ENCODE assay signal across 8 cellular contexts in genomic region chr19:28710278-28710677, GRCh38.
DNase-seq lines count a peak whose midpoint lies in the region; ATAC-seq, FAIRE-seq and TF ChIP-seq lines count a peak whose summit lies in the region.

No MANE protein-coding gene starts in this region.

- H3K27me3 ChIP-seq in AG04450 (ENCODE audit: control insufficient read depth, insufficient read depth, low read length) (no peaks in the 10 kb centered on the region), body of pancreas (no peaks in the 10 kb centered on the region)

- H3K27ac ChIP-seq in AG04450 (ENCODE audit: low read depth, low read length), result no peak overlapping the region
- H3K27ac ChIP-seq in body of pancreas, result no peak overlapping the region

- intact Hi-C loops in body of pancreas (cut with DNase I), result loop anchor here (5.0 kb wide), 1 partner anchor 248 kb away; no protein-coding TSS in a partner anchor
- intact Hi-C loops in left colon (cut with DNase I, micrococcal nuclease), result loop anchor here in 1 of 2 donors (10.0 kb wide), 1 partner anchor 245 kb away; no protein-coding TSS in a partner anchor

- TF ChIP-seq CTCF in AG04450 (IDR thresholded peaks at IDR 0.05; ENCODE audit: low read depth, low read length), result peak; percentile 59
- TF ChIP-seq CTCF in body of pancreas (IDR thresholded peaks at IDR 0.05), result peak; percentile 30 to 83 (median 70)
- TF ChIP-seq CTCF in omental fat pad (IDR thresholded peaks at IDR 0.05), result no peak

- H3K36me3 ChIP-seq in body of pancreas (replicated peaks in 1 of 2; ENCODE audit: insufficient read depth in 1 of 2, low read depth in 2 of 2), result no peaks in the 10 kb centered on the region

- H3K4me3 ChIP-seq in AG04450 (ENCODE audit: low read depth, low read length) (no peak overlapping the region), body of pancreas (no peak overlapping the region)

- CTCF ChIA-PET in AG04450 (lab: Charles Lee), result interaction anchor here (0.6 to 3.7 kb wide), 9 partner anchors 9 to 876 kb away, joined by 3 to 19 read pairs (median 4); no protein-coding TSS in a partner anchor

- WGBS in body of pancreas, 2 donors, result 0 to 1% methylated on average over 3 of the region's 3 CpGs

- no peaks in the 10 kb centered on the region for H3K4me1 ChIP-seq in body of pancreas

- DNase-seq in AG04450 (ENCODE audit: low read depth, low spot score) (peak; percentile 20), GM18507 (ENCODE audit: extremely low spot score, insufficient read length, low read depth) (no peak), NCI-H345 (lab: John Stamatoyannopoulos, UW) (peak; percentile 91), body of pancreas (no peak), left colon (no peak), omental fat pad (ENCODE audit: low spot score) (no peak)

- TF ChIP-seq POLR2A in body of pancreas (IDR thresholded peaks at IDR 0.05), result no peak

- H3K9me3 ChIP-seq in AG04450 (ENCODE audit: control insufficient read depth, insufficient read depth, low read length), result peaks cover 9% of the 10 kb centered on the region; the same call in 1 of the 2 replicates
- H3K9me3 ChIP-seq in body of pancreas, result no peaks in the 10 kb centered on the region

- peak; percentile 72 for FAIRE-seq in GM18507 (lab: Jason Lieb, UNC)

- ATAC-seq in body of pancreas (peak; percentile 66), left colon (peak; percentile 51), GM18909 (IDR thresholded peaks at IDR 0.05; ENCODE audit: poor library complexity, unreplicated experiment) (no peak), omental fat pad (ENCODE audit: low FRiP score) (no peak), GM21737 (IDR thresholded peaks at IDR 0.05; ENCODE audit: unreplicated experiment) (no peak)

- POLR2A ChIA-PET in AG04450 (lab: Yijun Ruan, JAX), result no interaction called here

Comparison
In these comparisons a context has a peak if more than half of its experiments do, and no peak if none do; other contexts are left out.
1. DNase-seq: peak in AG04450 (single experiment) and NCI-H345 (single experiment); none in GM18507 (single experiment), body of pancreas (0 of 4), left colon (0 of 2) and omental fat pad (single experiment).
2. CTCF ChIP-seq: peak in AG04450 (single experiment) and body of pancreas (7 of 7); none in omental fat pad (0 of 3).
3. ATAC-seq: peak in body of pancreas (single experiment) and left colon (single experiment); none in GM18909 (single experiment), omental fat pad (single experiment) and GM21737 (single experiment).